ENCODE assay signal across 2 cellular contexts in genomic region chr2:116988303-116988702, GRCh38.
TF ChIP-seq lines count a peak whose summit lies in the region.

No MANE protein-coding gene starts in this region.

TF ChIP-seq in SK-N-SH treated with all-trans-retinoic acid at 6 μM for 48 hours, 23 proteins besides CTCF, POLR2A, EP300 and RAD21 (continued from another document):
- no peak for TF ChIP-seq TSHZ2 (CRISPR knock-in tag; IDR thresholded peaks at IDR 0.05)
- TF ChIP-seq, protein P1, sequence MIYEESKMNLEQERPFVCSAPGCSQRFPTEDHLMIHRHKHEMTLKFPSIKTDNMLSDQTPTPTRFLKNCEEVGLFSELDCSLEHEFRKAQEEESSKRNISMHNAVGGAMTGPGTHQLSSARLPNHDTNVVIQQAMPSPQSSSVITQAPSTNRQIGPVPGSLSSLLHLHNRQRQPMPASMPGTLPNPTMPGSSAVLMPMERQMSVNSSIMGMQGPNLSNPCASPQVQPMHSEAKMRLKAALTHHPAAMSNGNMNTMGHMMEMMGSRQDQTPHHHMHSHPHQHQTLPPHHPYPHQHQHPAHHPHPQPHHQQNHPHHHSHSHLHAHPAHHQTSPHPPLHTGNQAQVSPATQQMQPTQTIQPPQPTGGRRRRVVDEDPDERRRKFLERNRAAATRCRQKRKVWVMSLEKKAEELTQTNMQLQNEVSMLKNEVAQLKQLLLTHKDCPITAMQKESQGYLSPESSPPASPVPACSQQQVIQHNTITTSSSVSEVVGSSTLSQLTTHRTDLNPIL (CRISPR knock-in tag; IDR thresholded peaks at IDR 0.05; ENCODE audit: low read depth): peak; percentile 64; the same call in 1 of the 2 replicates
- no peak for TF ChIP-seq TOX (CRISPR knock-in tag; IDR thresholded peaks at IDR 0.05; ENCODE audit: borderline replicate concordance)
- no peak for TF ChIP-seq OSR1 (CRISPR knock-in tag; IDR thresholded peaks at IDR 0.05)
- TF ChIP-seq RARB (CRISPR knock-in tag; IDR thresholded peaks at IDR 0.05): no peak

TF ChIP-seq in SK-N-SH, 30 proteins besides CTCF, POLR2A, EP300 and RAD21 (continued from another document):
- TF ChIP-seq REST (IDR thresholded peaks at IDR 0.05; ENCODE audit: low read depth, low read length): no peak
